In the genomic region with DNA sequence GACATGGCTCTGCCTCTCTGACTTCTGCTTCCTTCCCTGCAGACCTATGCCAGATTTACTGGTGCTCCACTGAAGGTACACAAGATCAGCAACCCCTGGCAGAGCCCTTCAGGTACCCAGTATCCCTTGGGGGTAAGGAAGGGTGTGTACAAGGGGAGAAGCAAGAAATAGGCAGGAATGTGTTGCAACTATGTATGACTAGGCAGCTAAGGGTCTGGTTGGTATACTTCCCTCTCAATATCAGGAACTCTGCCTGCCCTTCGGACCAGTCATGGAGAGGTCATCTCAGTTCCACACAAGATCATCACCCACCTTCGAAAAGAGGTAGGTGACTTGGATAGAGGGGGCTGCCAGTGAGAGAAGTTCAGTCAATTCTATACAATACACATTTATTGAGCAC, we compare ENCODE assay signal across 12 cellular contexts. TPM values are rescaled to one million over a fixed set of nuclear protein-coding genes. Genes with fewer than 3 reads are reported as not detected.
A peak's percentile ranks its signal among the peaks of the same experiment; 100 is the strongest.
DNase-seq lines count a peak whose midpoint lies in the region; FAIRE-seq and TF ChIP-seq lines count a peak whose summit lies in the region.
"Had no signal": no experiment of that assay in that cellular context is flagged by ENCODE, and none has a peak within 500 bp of the region (broad histone marks: within the 10 kb centered on the region; RNA-seq: fewer than 3 reads in every experiment).

No MANE protein-coding gene starts in this region.

- no peak overlapping the region for H3K9ac ChIP-seq in iPS-18a (ENCODE audit: low read length)
- no peak overlapping the region for H3K9ac ChIP-seq in mesendoderm (ENCODE audit: low read length)

- no peak for FAIRE-seq in frontal cortex (lab: Jason Lieb, UNC)

- peaks cover 5% of the 10 kb centered on the region for H3F3A ChIP-seq in DOHH2 (ENCODE audit: control insufficient read depth, insufficient read depth)

- no peak for TF ChIP-seq CTCF in DOHH2 (IDR thresholded peaks at IDR 0.05; ENCODE audit: low read depth, low read length, poor library complexity, severe bottlenecking)

- H3K4me1 ChIP-seq in DOHH2 (ENCODE audit: control insufficient read depth, low read length) (peaks cover 36% of the 10 kb centered on the region), iPS-18a (ENCODE audit: control insufficient read depth, low read depth, low read length) (peaks cover 13% of the 10 kb centered on the region), mesendoderm (ENCODE audit: control insufficient read depth, low read depth, low read length) (peaks cover 7% of the 10 kb centered on the region)

- no peaks in the 10 kb centered on the region for H3K79me1 ChIP-seq in mesendoderm (ENCODE audit: low read length)

- H3K27ac ChIP-seq in DOHH2 (ENCODE audit: low read depth, low read length) = no peak overlapping the region
- no peak overlapping the region for H3K27ac ChIP-seq in iPS-18a (ENCODE audit: low read length)
- H3K27ac ChIP-seq in mesendoderm (ENCODE audit: low read depth, low read length) = no peak overlapping the region

- H3K4me2 ChIP-seq in DOHH2 (ENCODE audit: low read length) = peak overlapping the region; percentile 93
- H3K4me2 ChIP-seq in mesendoderm (ENCODE audit: low read length) = no peak overlapping the region

- no peak overlapping the region for H2BK120ac ChIP-seq in mesendoderm (ENCODE audit: low read depth, low read length)

- H3K79me2 ChIP-seq in DOHH2 (ENCODE audit: control insufficient read depth, low read length) = peaks cover 11% of the 10 kb centered on the region
- H3K79me2 ChIP-seq in mesendoderm (ENCODE audit: control insufficient read depth, insufficient read depth, low read length) = no peaks in the 10 kb centered on the region

- no peaks in the 10 kb centered on the region for H3K27me3 ChIP-seq in DOHH2 (ENCODE audit: control insufficient read depth, low read length)
- peaks cover 4% of the 10 kb centered on the region for H3K27me3 ChIP-seq in iPS-18a (ENCODE audit: control insufficient read depth, insufficient read depth, low read length)
- H3K27me3 ChIP-seq in mesendoderm (ENCODE audit: insufficient read depth, low read length, poor library complexity) = no peaks in the 10 kb centered on the region
- H3K27me3 ChIP-seq: foreskin keratinocyte had no signal

- no peak overlapping the region for H4K5ac ChIP-seq in mesendoderm (ENCODE audit: low read length)

- no peaks in the 10 kb centered on the region for H4K20me1 ChIP-seq in DOHH2 (ENCODE audit: control insufficient read depth, insufficient read depth, low read depth, low read length)

- no peak overlapping the region for H3K56ac ChIP-seq in mesendoderm (ENCODE audit: low read length)

- H3K4me3 ChIP-seq in DOHH2 (ENCODE audit: low read length) = peak overlapping the region; percentile 97; the same call in 1 of the 2 replicates
- H3K4me3 ChIP-seq in iPS-18a (ENCODE audit: low read length) = peak overlapping the region; percentile 98
- H3K4me3 ChIP-seq in mesendoderm (ENCODE audit: low read length) = no peak overlapping the region

- no CpG with 5 or more reads among the region's 2 CpGs for WGBS in mesendoderm (ENCODE audit: extremely low coverage, insufficient coverage, low lambda C conversion rate)

- no peak overlapping the region for H4K8ac ChIP-seq in mesendoderm (ENCODE audit: low read depth, low read length)

- H3K36me3 ChIP-seq in DOHH2 (ENCODE audit: control insufficient read depth, low read length) = peaks cover 4% of the 10 kb centered on the region
- no peaks in the 10 kb centered on the region for H3K36me3 ChIP-seq in iPS-18a (ENCODE audit: control insufficient read depth, low read depth, low read length)
- no peaks in the 10 kb centered on the region for H3K36me3 ChIP-seq in mesendoderm (ENCODE audit: control insufficient read depth, insufficient read depth, low read length)

- H3K9me3 ChIP-seq in DOHH2 (ENCODE audit: control insufficient read depth, insufficient read depth, low read length) (no peaks in the 10 kb centered on the region), iPS-18a (ENCODE audit: control insufficient read depth, low read depth, low read length) (no peaks in the 10 kb centered on the region)

- no peak overlapping the region for H3K23ac ChIP-seq in mesendoderm (ENCODE audit: low read length)

- no peak overlapping the region for H3K4ac ChIP-seq in mesendoderm (ENCODE audit: low read depth, low read length)

- H3K9me2 ChIP-seq in DOHH2 (replicated peaks; ENCODE audit: control insufficient read depth, low read length) = no peaks in the 10 kb centered on the region

- no peak overlapping the region for H2AK5ac ChIP-seq in mesendoderm (ENCODE audit: low read length)

- H2BK5ac ChIP-seq in mesendoderm (ENCODE audit: low read length) = no peak overlapping the region

- DNase-seq in AML-193 (lab: John Stamatoyannopoulos, UW) = peak; percentile 40 to 42
- peak; percentile 86 for DNase-seq in SKM-1 treated with dmso at 0.1 percent for 144 hours (lab: John Stamatoyannopoulos, UW; ENCODE audit: unreplicated experiment)
- no peak for DNase-seq in stimulated activated CD4-positive, alpha-beta T cell treated with anti-CD3 and anti-CD28 coated beads, Interleukin-2, amount 100 ng/mL, for 48 hours
- no peak for DNase-seq in frontal cortex (ENCODE audit: low spot score in 2 of 2)
- no peak for DNase-seq in anterior cingulate cortex (lab: John Stamatoyannopoulos, UW)
- no peak for DNase-seq in mesendoderm
- DNase-seq: activated CD8-positive, alpha-beta memory T cell treated with anti-CD3 and anti-CD28 coated beads, Interleukin-2, amount 50 U/mL, for 4 hours; foreskin keratinocyte; NCI-H146; stimulated activated naive B cell treated with anti-CD40 and anti-IgM and Interleukin-4, amounts not matched to agents 10 μg/mL and 1 μg/mL and 100 μg/mL, for 72 hours had no signal

- no peak overlapping the region for H3K18ac ChIP-seq in mesendoderm (ENCODE audit: low read length)

- no peak overlapping the region for H2BK15ac ChIP-seq in mesendoderm (replicated peaks; ENCODE audit: low read depth)

RNA-seq across cellular contexts. Expression of a gene that starts 1.8 kb away (rescaled TPM):
- 13.9 TPM for total RNA-seq in frontal cortex
- polyA plus RNA-seq in mesendoderm (2013, experiment 1 of 2) = 40.8 TPM
- polyA plus RNA-seq in mesendoderm (2013, experiment 2 of 2) = 40.6 TPM

RNA-seq across cellular contexts. Expression of a gene that starts 2.6 kb away (rescaled TPM):
- total RNA-seq in frontal cortex = 7.7 TPM
- 2.1 TPM for polyA plus RNA-seq in mesendoderm (2013, experiment 1 of 2)
- polyA plus RNA-seq in mesendoderm (2013, experiment 2 of 2) = 2.4 TPM

RNA-seq across cellular contexts. Expression of a gene that starts 36.7 kb away (rescaled TPM):
- total RNA-seq in frontal cortex = 21.2 TPM
- polyA plus RNA-seq in mesendoderm (2013, experiment 1 of 2) = 1.8 TPM
- 2.0 TPM for polyA plus RNA-seq in mesendoderm (2013, experiment 2 of 2)

RNA-seq across cellular contexts. Expression of a gene that starts 37.2 kb away (rescaled TPM):
- 74.6 TPM for total RNA-seq in frontal cortex
- polyA plus RNA-seq in mesendoderm (2013, experiment 1 of 2) = 196 TPM
- polyA plus RNA-seq in mesendoderm (2013, experiment 2 of 2) = 199 TPM

RNA-seq across cellular contexts. Expression of a gene that starts 45.0 kb away (rescaled TPM):
- total RNA-seq in frontal cortex = 2.9 TPM
- 28.0 TPM for polyA plus RNA-seq in mesendoderm (2013, experiment 1 of 2)
- 27.0 TPM for polyA plus RNA-seq in mesendoderm (2013, experiment 2 of 2)

Comparison
In these comparisons a context has a peak if more than half of its experiments do, and no peak if none do; other contexts are left out.
1. DNase-seq: peak in AML-193 (2 of 2) and SKM-1 treated with dmso at 0.1 percent for 144 hours (single experiment); none in stimulated activated CD4-positive, alpha-beta T cell treated with anti-CD3 and anti-CD28 coated beads, Interleukin-2, amount 100 ng/mL, for 48 hours (0 of 2), frontal cortex (0 of 2), anterior cingulate cortex (0 of 58) and mesendoderm (single experiment).